Comparison of ENCODE assay signal across 8 cellular contexts in the genomic region with DNA sequence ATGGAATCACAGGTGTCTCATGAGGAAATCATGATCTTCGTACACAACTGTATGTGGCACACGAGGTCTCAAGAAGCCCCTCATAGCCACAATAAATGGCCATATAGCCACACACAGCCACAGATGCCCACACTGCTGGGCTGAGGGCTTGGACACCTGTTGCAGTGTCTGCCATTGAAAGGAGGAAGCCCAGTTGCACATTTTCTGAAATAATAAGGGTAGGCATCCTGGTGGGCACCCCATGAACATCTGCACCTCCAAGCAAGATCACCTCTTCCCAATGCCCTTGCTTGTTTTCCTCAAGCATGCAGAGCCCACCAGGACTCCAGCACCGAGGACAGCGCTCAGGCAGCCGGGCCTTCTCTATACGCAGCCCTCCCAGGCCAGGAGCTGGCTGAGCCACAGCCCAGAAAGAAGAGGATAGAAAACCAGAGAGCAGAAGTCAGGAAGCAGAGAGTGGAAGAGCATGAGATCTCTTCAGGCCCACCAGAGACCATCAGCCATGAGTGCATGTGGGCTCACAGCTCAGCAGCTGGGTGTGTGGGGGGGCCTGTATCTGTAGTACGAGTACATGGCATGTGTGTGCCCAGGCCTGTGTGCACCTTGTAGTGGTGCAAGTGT. TPM values are rescaled to one million over a fixed set of nuclear protein-coding genes. Genes with fewer than 3 reads are reported as not detected.
DNase-seq lines count a peak whose midpoint lies in the region; ATAC-seq and TF ChIP-seq lines count a peak whose summit lies in the region.

No MANE protein-coding gene starts in this region.

- no peak overlapping the region for H3K4me3 ChIP-seq in AG04450 (ENCODE audit: low read depth, low read length)
- no peak overlapping the region for H3K4me3 ChIP-seq in adrenal gland
- peak overlapping the region; percentile 51 for H3K4me3 ChIP-seq in iPS-18a (ENCODE audit: low read length)

- H3K36me3 ChIP-seq in adrenal gland (replicated peaks in 1 of 2) (no peaks in the 10 kb centered on the region), iPS-18a (ENCODE audit: control insufficient read depth, low read depth, low read length) (no peaks in the 10 kb centered on the region)

- WGBS in adrenal gland, 4 donors: 44 to 55% (median 46%) methylated on average over 5 to 7 of the region's 7 CpGs

- H3K27ac ChIP-seq in AG04450 (ENCODE audit: low read depth, low read length): no peak overlapping the region
- H3K27ac ChIP-seq in adrenal gland: no peak overlapping the region
- no peak overlapping the region for H3K27ac ChIP-seq in iPS-18a (ENCODE audit: low read length)

- no peak overlapping the region for H3K9ac ChIP-seq in iPS-18a (ENCODE audit: low read length)

- no peak for ATAC-seq in stimulated activated naive CD8-positive, alpha-beta T cell treated with anti-CD3 and anti-CD28 coated beads, Interleukin-15, Interleukin-2, amounts not matched to agents 100 U/mL and 50 U/mL, for 24 hours
- no peak for ATAC-seq in GM18867 (IDR thresholded peaks at IDR 0.05; ENCODE audit: unreplicated experiment)
- ATAC-seq in HG03135 (IDR thresholded peaks at IDR 0.05; ENCODE audit: unreplicated experiment): no peak

- H3K27me3 ChIP-seq in AG04450 (ENCODE audit: control insufficient read depth, insufficient read depth, low read length) (peaks cover 46% of the 10 kb centered on the region), adrenal gland (no peaks in the 10 kb centered on the region), iPS-18a (ENCODE audit: control insufficient read depth, insufficient read depth, low read length) (peaks cover 33% of the 10 kb centered on the region)

- TF ChIP-seq CTCF in AG04450 (IDR thresholded peaks at IDR 0.05; ENCODE audit: low read depth, low read length) (no peak), adrenal gland (IDR thresholded peaks at IDR 0.05) (no peak)

- POLR2A ChIA-PET in AG04450 (lab: Yijun Ruan, JAX): no interaction called here

- H3K4me1 ChIP-seq in adrenal gland (replicated peaks in 1 of 2): peaks cover 5 to 11% of the 10 kb centered on the region in 2 donors
- peaks cover 8% of the 10 kb centered on the region for H3K4me1 ChIP-seq in iPS-18a (ENCODE audit: control insufficient read depth, low read depth, low read length)

- DNase-seq in AG04450 (ENCODE audit: low read depth, low spot score) (peak; percentile 39), HuH-7.5 (ENCODE audit: low spot score) (peak; percentile 48), adrenal gland (peak in 6 of 7 donors; percentile 33 to 55 (median 47))
- peak; percentile 59 for DNase-seq in stimulated activated naive CD8-positive, alpha-beta T cell treated with anti-CD3 and anti-CD28 coated beads, Interleukin-15, Interleukin-2, amounts not matched to agents 100 U/mL and 50 U/mL, for 24 hours
- no peak for DNase-seq in stimulated activated CD4-positive, alpha-beta T cell treated with anti-CD3 and anti-CD28 coated beads, Interleukin-1b, Interleukin-23, amount 100 ng/mL, for 48 hours

- H3K9me3 ChIP-seq in AG04450 (ENCODE audit: control insufficient read depth, insufficient read depth, low read length) (no peaks in the 10 kb centered on the region; the same call in 1 of the 2 replicates), adrenal gland (replicated peaks in 1 of 3) (no peaks in the 10 kb centered on the region), iPS-18a (ENCODE audit: control insufficient read depth, low read depth, low read length) (no peaks in the 10 kb centered on the region)

- no peak for TF ChIP-seq POLR2A in adrenal gland (IDR thresholded peaks at IDR 0.05)

- intact Hi-C loops in adrenal gland (cut with DNase I): no loop called here

- CTCF ChIA-PET in AG04450 (lab: Charles Lee): interaction anchor here (0.7 to 1.0 kb wide), 2 partner anchors 8 to 423 kb away, joined by 3 read pairs; no protein-coding TSS in a partner anchor

RNA-seq across cellular contexts. Expression of a gene that starts 1.0 kb away (rescaled TPM):
- polyA plus RNA-seq in AG04450 (2011; rRNA removed): not detected in 2 replicates
- polyA minus RNA-seq in AG04450 (2011; rRNA and poly(A)+ RNA removed): not detected in 2 replicates
- 10 to 100 TPM in 2 of 8 donors, 1 to 10 TPM in 6; 5.5 to 14.5 (median 8.3) TPM for total RNA-seq in adrenal gland
- 1 to 10 TPM; 2.5 to 6.5 (median 6.4) TPM for polyA plus RNA-seq in adrenal gland

RNA-seq across cellular contexts. Expression of a gene that starts 48.0 kb away (rescaled TPM):
- polyA plus RNA-seq in AG04450 (2011; rRNA removed) (not detected in 2 replicates), adrenal gland (not detected)
- polyA minus RNA-seq in AG04450 (2011; rRNA and poly(A)+ RNA removed): not detected in 2 replicates
- total RNA-seq in adrenal gland: not detected
